33 cellular contexts compared by ENCODE assay signal in genomic region chr6:49653942-49654341, GRCh38. TPM values are rescaled to one million over a fixed set of nuclear protein-coding genes. Genes with fewer than 3 reads are reported as not detected.
"Had no signal": no experiment of that assay in that cellular context is flagged by ENCODE, and none has a peak within 500 bp of the region (broad histone marks: within the 10 kb centered on the region; RNA-seq: fewer than 3 reads in every experiment).

No MANE protein-coding gene starts in this region.

- H3K4me3 ChIP-seq: colonic mucosa, esophagus squamous epithelium, gastrocnemius medialis, heart right ventricle, left lung, lower lobe of right lung had no signal

- DNase-seq: colonic mucosa; cortex of kidney; effector CD8-positive, alpha-beta T cell; effector memory CD8-positive, alpha-beta T cell; endodermal cell; erythroblast; esophagus squamous epithelium; foreskin fibroblast; foreskin melanocyte; gastrocnemius medialis; glutamatergic neuron; head of caudate nucleus; heart right ventricle; hippocampal formation; immature natural killer cell; left cardiac atrium; left lung; left ventricle myocardium superior; lower lobe of right lung; mesenchymal stem cell; midbrain had no signal

- H3K36me3 ChIP-seq: colonic mucosa, esophagus squamous epithelium, gastrocnemius medialis, heart right ventricle, left lung, lower lobe of right lung had no signal

- H3K27ac ChIP-seq: colonic mucosa, epithelial cell of prostate, esophagus squamous epithelium, gastrocnemius medialis, heart right ventricle, left lung, lower lobe of right lung had no signal

- H3K27me3 ChIP-seq: colonic mucosa, esophagus squamous epithelium, gastrocnemius medialis, left lung had no signal

- H3K4me1 ChIP-seq: colonic mucosa, esophagus squamous epithelium, gastrocnemius medialis, heart right ventricle, left lung, lower lobe of right lung had no signal

- ATAC-seq: effector memory CD8-positive, alpha-beta T cell; esophagus mucosa; gastrocnemius medialis; heart right ventricle; left cardiac atrium; left lung; left ventricle myocardium superior; lower lobe of right lung had no signal

- H3K9me3 ChIP-seq: colonic mucosa, esophagus squamous epithelium, gastrocnemius medialis, heart right ventricle, left lung, lower lobe of right lung had no signal

- FAIRE-seq: endometrium, keratinocyte had no signal

RNA-seq across cellular contexts. Expression of gene RHAG, which starts 17.3 kb away (rescaled TPM):
- total RNA-seq: chondrocyte, dermis microvascular lymphatic vessel endothelial cell, endodermal cell, esophagus mucosa, glomerular endothelial cell, kidney epithelial cell, left lung, lower leg skin, lower lobe of right lung, lung microvascular endothelial cell, mesenteric fat pad, mononuclear cell had no signal
- polyA plus RNA-seq: immature natural killer cell, keratinocyte had no signal

RNA-seq across cellular contexts. Expression of gene CRISP2, which starts 59.4 kb away (rescaled TPM):
- total RNA-seq: chondrocyte, colonic mucosa, dermis microvascular lymphatic vessel endothelial cell, endodermal cell, esophagus mucosa, gastrocnemius medialis, glomerular endothelial cell, heart right ventricle, kidney epithelial cell, left cardiac atrium, left lung, left ventricle myocardium superior, lung microvascular endothelial cell, mesenteric fat pad, mononuclear cell had no signal
- polyA plus RNA-seq: heart right ventricle, immature natural killer cell, keratinocyte had no signal
